Comparison of ENCODE assay signal across 20 cellular contexts in the genomic region with DNA sequence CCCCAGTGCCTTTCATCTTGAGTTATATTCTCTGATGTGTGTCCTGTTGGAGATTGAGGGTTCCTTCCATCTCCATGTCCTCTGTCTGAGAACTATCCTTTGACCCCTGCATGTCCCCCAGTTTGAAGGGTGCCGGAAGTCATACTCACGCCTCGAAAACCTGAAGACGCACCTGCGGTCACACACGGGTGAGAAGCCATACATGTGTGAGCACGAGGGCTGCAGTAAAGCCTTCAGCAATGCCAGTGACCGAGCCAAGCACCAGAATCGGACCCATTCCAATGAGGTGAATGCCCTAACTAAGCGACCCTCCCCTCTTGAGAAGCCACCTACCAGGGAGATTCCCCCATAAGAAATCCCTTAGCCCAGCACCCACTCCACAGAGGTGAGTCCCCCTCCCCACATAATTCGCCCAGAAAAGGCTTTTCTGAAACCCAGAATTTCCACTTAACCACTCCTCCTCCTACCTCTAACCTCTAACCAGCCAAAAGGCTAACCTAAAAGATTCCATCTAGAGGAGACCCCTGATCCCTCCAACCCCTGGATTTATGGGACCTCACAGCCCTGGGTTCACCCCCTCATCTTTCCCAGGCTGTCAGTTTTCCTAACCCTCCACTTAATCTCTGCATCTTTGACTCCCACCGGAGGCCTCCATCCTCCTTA. TPM values are rescaled to one million over a fixed set of nuclear protein-coding genes. Genes with fewer than 3 reads are reported as not detected.
DNase-seq lines count a peak whose midpoint lies in the region; ATAC-seq and TF ChIP-seq lines count a peak whose summit lies in the region.
"Had no signal": no experiment of that assay in that cellular context is flagged by ENCODE, and none has a peak within 500 bp of the region (broad histone marks: within the 10 kb centered on the region; RNA-seq: fewer than 3 reads in every experiment).

No MANE protein-coding gene starts in this region.

- no peaks in the 10 kb centered on the region for H3K27me3 ChIP-seq in naive thymus-derived CD4-positive, alpha-beta T cell (ENCODE audit: control insufficient read depth in 2 of 2, insufficient read depth in 2 of 2, low read length in 2 of 2)
- H3K27me3 ChIP-seq: SJCRH30 had no signal

- H3K4me1 ChIP-seq in naive thymus-derived CD4-positive, alpha-beta T cell (ENCODE audit: control insufficient read depth in 2 of 2, insufficient read depth in 2 of 2, low read length in 2 of 2) = peaks cover 6 to 22% of the 10 kb centered on the region in 2 donors

- no peak for TF ChIP-seq CTCF in RWPE1 (conservative IDR thresholded peaks at IDR 0.05; ENCODE audit: low read depth)

- H3K4me3 ChIP-seq in naive thymus-derived CD4-positive, alpha-beta T cell (ENCODE audit: low read length) = no peak overlapping the region
- H3K4me3 ChIP-seq: GM23338, K562, SJCRH30 had no signal

- peaks cover 15% of the 10 kb centered on the region for H3K4me1 Mint-ChIP-seq in activated naive CD8-positive, alpha-beta T cell (ENCODE audit: low read depth)
- H3K4me1 Mint-ChIP-seq in activated naive CD8-positive, alpha-beta T cell treated with anti-CD3 and anti-CD28 coated beads, Interleukin-2, amount 50 U/mL, for 24 hours = peaks cover 28% of the 10 kb centered on the region
- H3K4me1 Mint-ChIP-seq in T-cell = peaks cover 26 to 38% (median 36%) of the 10 kb centered on the region in 3 donors
- peaks cover 25 to 38% (median 33%) of the 10 kb centered on the region in 7 donors for H3K4me1 Mint-ChIP-seq in naive thymus-derived CD4-positive, alpha-beta T cell

- intact Hi-C loops in naive thymus-derived CD4-positive, alpha-beta T cell (cut with micrococcal nuclease) = no loop called here

- CTCF ChIA-PET in T-cell (lab: Charles Lee) = no interaction called here
- CTCF ChIA-PET in naive thymus-derived CD4-positive, alpha-beta T cell (lab: Charles Lee) = interaction anchor here (2.5 kb wide), 1 partner anchor 9 kb away, joined by 10 read pairs; no protein-coding TSS in a partner anchor
- CTCF ChIA-PET in RWPE1 (lab: Yijun Ruan, JAX) = no interaction called here

- no peak for ATAC-seq in activated naive CD8-positive, alpha-beta T cell treated with anti-CD3 and anti-CD28 coated beads, Interleukin-2, amount 50 U/mL, for 24 hours
- ATAC-seq in T-cell (replicated peaks in 1 of 4) = no peak
- no peak for ATAC-seq in naive thymus-derived CD4-positive, alpha-beta T cell
- ATAC-seq: GM23338, K562, PC-3 had no signal

- H3K4me3 Mint-ChIP-seq in activated naive CD8-positive, alpha-beta T cell = no peak overlapping the region
- no peak overlapping the region for H3K4me3 Mint-ChIP-seq in activated naive CD8-positive, alpha-beta T cell treated with anti-CD3 and anti-CD28 coated beads, Interleukin-2, amount 50 U/mL, for 24 hours
- H3K4me3 Mint-ChIP-seq in T-cell = no peak overlapping the region
- H3K4me3 Mint-ChIP-seq in naive thymus-derived CD4-positive, alpha-beta T cell = peak overlapping the region in 1 of 10 donors; percentile 13
- H3K4me3 Mint-ChIP-seq: GM23338 had no signal

- DNase-seq in activated naive CD8-positive, alpha-beta T cell treated with anti-CD3 and anti-CD28 coated beads, Interleukin-2, amount 50 U/mL, for 24 hours = no peak
- DNase-seq in T-cell (no peak), foreskin melanocyte (no peak), dedifferentiated amniotic fluid mesenchymal stem cell (ENCODE audit: extremely low spot score) (no peak), RWPE1 (ENCODE audit: low spot score) (no peak), COLO668 (lab: John Stamatoyannopoulos, UW; ENCODE audit: unreplicated experiment) (no peak)
- DNase-seq in naive thymus-derived CD4-positive, alpha-beta T cell = no peak
- DNase-seq: DMS79 treated with DMSO at 0.1 percent for 48 hours, MV-4-11, NCI-H1417, NCI-H187 treated with DMSO at 0.1 percent for 48 hours, NCI-H2171 treated with DMSO at 0.1 percent for 48 hours, NCI-H446 treated with DMSO at 0.1 percent for 48 hours, NCI-H748 treated with DMSO at 0.1 percent for 48 hours, PC-3, SJCRH30 had no signal

- H3K27ac Mint-ChIP-seq in activated naive CD8-positive, alpha-beta T cell = peak overlapping the region; percentile 29
- H3K27ac Mint-ChIP-seq in activated naive CD8-positive, alpha-beta T cell treated with anti-CD3 and anti-CD28 coated beads, Interleukin-2, amount 50 U/mL, for 24 hours = no peak overlapping the region
- peak overlapping the region; percentile 55 to 65 for H3K27ac Mint-ChIP-seq in T-cell
- peak overlapping the region in 7 of 9 donors; percentile 27 to 83 (median 69) for H3K27ac Mint-ChIP-seq in naive thymus-derived CD4-positive, alpha-beta T cell
- H3K27ac Mint-ChIP-seq: GM23338 had no signal

- POLR2A ChIA-PET in T-cell (lab: Charles Lee) = no interaction called here
- POLR2A ChIA-PET in naive thymus-derived CD4-positive, alpha-beta T cell (lab: Charles Lee) = no interaction called here
- POLR2A ChIA-PET in RWPE1 (lab: Yijun Ruan, JAX; ENCODE audit: low non-redundant PET) = no interaction called here

- H3K9me3 Mint-ChIP-seq in activated naive CD8-positive, alpha-beta T cell (ENCODE audit: low read depth) = no peaks in the 10 kb centered on the region
- H3K9me3 Mint-ChIP-seq in activated naive CD8-positive, alpha-beta T cell treated with anti-CD3 and anti-CD28 coated beads, Interleukin-2, amount 50 U/mL, for 24 hours = no peaks in the 10 kb centered on the region
- no peaks in the 10 kb centered on the region for H3K9me3 Mint-ChIP-seq in T-cell
- no peaks in the 10 kb centered on the region for H3K9me3 Mint-ChIP-seq in naive thymus-derived CD4-positive, alpha-beta T cell
- H3K9me3 Mint-ChIP-seq: GM23338 had no signal

- no peaks in the 10 kb centered on the region for H3K27me3 Mint-ChIP-seq in activated naive CD8-positive, alpha-beta T cell
- H3K27me3 Mint-ChIP-seq in activated naive CD8-positive, alpha-beta T cell treated with anti-CD3 and anti-CD28 coated beads, Interleukin-2, amount 50 U/mL, for 24 hours = no peaks in the 10 kb centered on the region
- peaks cover 0 to 5% of the 10 kb centered on the region in 2 donors for H3K27me3 Mint-ChIP-seq in T-cell
- peaks cover 0 to 3% (median 0%) of the 10 kb centered on the region in 5 donors for H3K27me3 Mint-ChIP-seq in naive thymus-derived CD4-positive, alpha-beta T cell

- H3K27ac ChIP-seq in naive thymus-derived CD4-positive, alpha-beta T cell (ENCODE audit: low read depth, low read length) = no peak overlapping the region
- no peak overlapping the region for H3K27ac ChIP-seq in RWPE1
- H3K27ac ChIP-seq: C4-2B, SJCRH30 had no signal

- no peaks in the 10 kb centered on the region for H3K9me3 ChIP-seq in naive thymus-derived CD4-positive, alpha-beta T cell (ENCODE audit: control insufficient read depth in 2 of 3, low read length in 3 of 3)
- H3K9me3 ChIP-seq: SJCRH30 had no signal

- H3K36me3 ChIP-seq in naive thymus-derived CD4-positive, alpha-beta T cell (ENCODE audit: control insufficient read depth in 2 of 3, insufficient read depth in 3 of 3, low read length in 3 of 3) = peaks cover 3 to 52% (median 15%) of the 10 kb centered on the region in 3 experiments

- H3K36me3 Mint-ChIP-seq in activated naive CD8-positive, alpha-beta T cell = peaks cover 8% of the 10 kb centered on the region
- peaks cover 13% of the 10 kb centered on the region for H3K36me3 Mint-ChIP-seq in activated naive CD8-positive, alpha-beta T cell treated with anti-CD3 and anti-CD28 coated beads, Interleukin-2, amount 50 U/mL, for 24 hours (ENCODE audit: low read depth)
- H3K36me3 Mint-ChIP-seq in T-cell = peaks cover 33% of the 10 kb centered on the region
- H3K36me3 Mint-ChIP-seq in naive thymus-derived CD4-positive, alpha-beta T cell = peaks cover 11 to 31% (median 19%) of the 10 kb centered on the region in 5 donors

RNA-seq across cellular contexts. Expression of gene GLI1, which starts 7.8 kb away (rescaled TPM):
- total RNA-seq in T-cell = 1 to 10 TPM in 2 of 5 donors, under 1 TPM in 3; 0.53 to 1.6 (median 0.82) TPM
- total RNA-seq in naive thymus-derived CD4-positive, alpha-beta T cell = 1 to 10 TPM in 2 of 5 experiments, under 1 TPM in 3; 0.39 to 1.4 (median 0.45) TPM
- not detected for polyA plus RNA-seq in naive thymus-derived CD4-positive, alpha-beta T cell

RNA-seq across cellular contexts. Expression of gene INHBE, which starts 12.2 kb away (rescaled TPM):
- under 1 TPM in 3 of 5 donors, not detected in 2; 0.09 to 0.13 (median 0.12) TPM for total RNA-seq in T-cell
- under 1 TPM in 1 of 5 experiments, not detected in 4; 0.12 TPM for total RNA-seq in naive thymus-derived CD4-positive, alpha-beta T cell
- not detected for polyA plus RNA-seq in naive thymus-derived CD4-positive, alpha-beta T cell
- total RNA-seq: PC-3 had no signal

RNA-seq across cellular contexts. Expression of gene ARHGAP9, which starts 12.3 kb away (rescaled TPM):
- 100 to 1,000 TPM; 198 to 413 (median 243) TPM for total RNA-seq in T-cell
- 100 to 1,000 TPM; 201 to 366 (median 347) TPM for total RNA-seq in naive thymus-derived CD4-positive, alpha-beta T cell
- polyA plus RNA-seq in naive thymus-derived CD4-positive, alpha-beta T cell = 100 to 1,000 TPM; 198 to 283 TPM
- total RNA-seq: PC-3 had no signal

RNA-seq across cellular contexts. Expression of gene MARS1, which starts 20.5 kb away (rescaled TPM):
- total RNA-seq in T-cell = 100 to 1,000 TPM; 167 to 350 (median 320) TPM
- 100 to 1,000 TPM; 178 to 229 (median 197) TPM for total RNA-seq in naive thymus-derived CD4-positive, alpha-beta T cell
- polyA plus RNA-seq in naive thymus-derived CD4-positive, alpha-beta T cell = 100 to 1,000 TPM in 1 of 2 donors, 10 to 100 TPM in 1; 86.0 to 118 TPM

RNA-seq across cellular contexts. Expression of gene INHBC, which starts 32.8 kb away (rescaled TPM):
- under 1 TPM in 3 of 5 donors, not detected in 2; 0.13 to 0.23 (median 0.18) TPM for total RNA-seq in T-cell
- total RNA-seq in naive thymus-derived CD4-positive, alpha-beta T cell = under 1 TPM in 1 of 5 experiments, not detected in 4; 0.16 TPM
- not detected for polyA plus RNA-seq in naive thymus-derived CD4-positive, alpha-beta T cell
- total RNA-seq: GM23338, PC-3 had no signal
